Comparison of ENCODE assay signal across 15 cellular contexts in the genomic region with DNA sequence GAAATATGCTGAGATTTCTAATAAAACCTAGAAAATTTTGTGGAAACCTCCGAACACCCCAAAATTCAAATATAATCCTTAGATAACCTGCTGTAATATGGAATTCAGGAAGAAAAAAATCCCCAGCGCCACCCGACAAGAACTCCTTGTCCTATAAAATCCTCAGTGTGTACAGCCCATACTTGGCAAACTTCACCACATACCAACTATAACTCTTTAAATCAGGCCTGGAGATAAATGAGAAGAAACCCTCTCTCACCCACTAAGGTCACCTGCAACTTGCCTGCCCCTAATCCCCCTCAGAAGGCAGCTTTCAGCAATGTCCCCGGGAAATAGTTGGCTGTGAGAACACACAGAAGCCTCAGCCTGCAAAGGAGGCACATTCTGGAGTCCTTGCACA.
DNase-seq lines count a peak whose midpoint lies in the region; ATAC-seq and TF ChIP-seq lines count a peak whose summit lies in the region.
"Had no signal": no experiment of that assay in that cellular context is flagged by ENCODE, and none has a peak within 500 bp of the region (broad histone marks: within the 10 kb centered on the region; RNA-seq: fewer than 3 reads in every experiment).

No MANE protein-coding gene starts in this region.

- TF ChIP-seq POLR2A in uterus (IDR thresholded peaks at IDR 0.05) = no peak

- H3K9me3 ChIP-seq in left ventricle myocardium inferior (replicated peaks) = no peaks in the 10 kb centered on the region
- H3K9me3 ChIP-seq in neutrophil = no peaks in the 10 kb centered on the region
- H3K9me3 ChIP-seq in uterus = no peaks in the 10 kb centered on the region
- H3K9me3 ChIP-seq: Caco-2, colonic mucosa had no signal

- H3K4me1 ChIP-seq in left ventricle myocardium inferior (peaks cover 50% of the 10 kb centered on the region), neutrophil (ENCODE audit: control insufficient read depth in 1 of 2, insufficient read depth in 1 of 2, low read depth in 1 of 2, low read length in 1 of 2) (peaks cover 10 to 14% of the 10 kb centered on the region in 2 experiments), uterus (no peaks in the 10 kb centered on the region)
- H3K4me1 ChIP-seq: Caco-2, colonic mucosa had no signal

- no peaks in the 10 kb centered on the region for H3K36me3 Mint-ChIP-seq in endothelial cell (ENCODE audit: low read depth, unreplicated experiment)
- H3K36me3 Mint-ChIP-seq: stimulated activated naive B cell treated with anti-CD40 and anti-IgM and Interleukin-4, amounts not matched to agents 10 μg/mL and 1 μg/mL and 100 μg/mL, for 72 hours had no signal

- H3K27ac Mint-ChIP-seq in endothelial cell (ENCODE audit: unreplicated experiment) = peak overlapping the region; percentile 32
- H3K27ac Mint-ChIP-seq: activated T-cell treated with anti-CD3 and anti-CD28 coated beads, Interleukin-2, amount 50 U/mL, for 72 hours; stimulated activated naive B cell treated with anti-CD40 and anti-IgM and Interleukin-4, amounts not matched to agents 10 μg/mL and 1 μg/mL and 100 μg/mL, for 72 hours had no signal

- H3K4me3 Mint-ChIP-seq in endothelial cell (ENCODE audit: unreplicated experiment) = no peak overlapping the region
- H3K4me3 Mint-ChIP-seq: activated T-cell treated with anti-CD3 and anti-CD28 coated beads, Interleukin-2, amount 50 U/mL, for 72 hours; stimulated activated naive B cell treated with anti-CD40 and anti-IgM and Interleukin-4, amounts not matched to agents 10 μg/mL and 1 μg/mL and 100 μg/mL, for 72 hours had no signal

- H3K4me1 Mint-ChIP-seq in endothelial cell (ENCODE audit: unreplicated experiment) = peaks cover 16% of the 10 kb centered on the region
- H3K4me1 Mint-ChIP-seq: stimulated activated naive B cell treated with anti-CD40 and anti-IgM and Interleukin-4, amounts not matched to agents 10 μg/mL and 1 μg/mL and 100 μg/mL, for 72 hours had no signal

- no peaks in the 10 kb centered on the region for H3K9me3 Mint-ChIP-seq in endothelial cell (ENCODE audit: unreplicated experiment)
- H3K9me3 Mint-ChIP-seq: activated T-cell treated with anti-CD3 and anti-CD28 coated beads, Interleukin-2, amount 50 U/mL, for 72 hours; stimulated activated naive B cell treated with anti-CD40 and anti-IgM and Interleukin-4, amounts not matched to agents 10 μg/mL and 1 μg/mL and 100 μg/mL, for 72 hours had no signal

- H3K36me3 ChIP-seq in left ventricle myocardium inferior (no peaks in the 10 kb centered on the region), neutrophil (no peaks in the 10 kb centered on the region), uterus (no peaks in the 10 kb centered on the region)
- H3K36me3 ChIP-seq: colonic mucosa had no signal

- intact Hi-C loops in left ventricle myocardium inferior (cut with micrococcal nuclease) (no loop called here), cardiac septum (cut with DNase I) (no loop called here), uterus (cut with DNase I; ENCODE audit: low total_unique reads) (no loop called here)

- ATAC-seq in HG02759 (IDR thresholded peaks at IDR 0.05; ENCODE audit: unreplicated experiment) = no peak
- ATAC-seq: activated T-cell treated with anti-CD3 and anti-CD28 coated beads, Interleukin-2, amount 50 U/mL, for 72 hours; stimulated activated naive B cell treated with anti-CD40 and anti-IgM and Interleukin-4, amounts not matched to agents 10 μg/mL and 1 μg/mL and 100 μg/mL, for 72 hours had no signal

- no peak for TF ChIP-seq CTCF in left ventricle myocardium inferior (IDR thresholded peaks at IDR 0.05; ENCODE audit: borderline replicate concordance)
- no peak for TF ChIP-seq CTCF in endothelial cell (IDR thresholded peaks at IDR 0.05; ENCODE audit: unreplicated experiment)
- no peak for TF ChIP-seq CTCF in neutrophil (IDR thresholded peaks at IDR 0.05)
- no peak for TF ChIP-seq CTCF in uterus (IDR thresholded peaks at IDR 0.05)

- H3K27me3 ChIP-seq in left ventricle myocardium inferior (ENCODE audit: low read depth) (no peaks in the 10 kb centered on the region), neutrophil (no peaks in the 10 kb centered on the region), uterus (no peaks in the 10 kb centered on the region)
- H3K27me3 ChIP-seq: colonic mucosa had no signal

- H3K27ac ChIP-seq in left ventricle myocardium inferior (replicated peaks) (peak overlapping the region; percentile 67), neutrophil (peak overlapping the region; percentile 32), uterus (peak overlapping the region; percentile 52 to 70)
- H3K27ac ChIP-seq: colonic mucosa had no signal

- H3K27me3 Mint-ChIP-seq in endothelial cell (ENCODE audit: unreplicated experiment) = no peaks in the 10 kb centered on the region

- DNase-seq in left ventricle myocardium inferior = no peak
- DNase-seq in cardiac septum (ENCODE audit: low spot score) = no peak
- no peak for DNase-seq in endothelial cell (ENCODE audit: low spot score)
- no peak for DNase-seq in uterus
- no peak for DNase-seq in DMS 273 (lab: John Stamatoyannopoulos, UW; ENCODE audit: unreplicated experiment)
- DNase-seq in NCI-H345 treated with DMSO at 0.1 percent for 48 hours (lab: John Stamatoyannopoulos, UW; ENCODE audit: unreplicated experiment) = no peak
- DNase-seq: activated CD4-positive, alpha-beta T cell treated with anti-CD3 and anti-CD28 coated beads, Interleukin-2, amount 50 U/mL, for 4 hours; activated T-cell treated with anti-CD3 and anti-CD28 coated beads, Interleukin-2, amount 50 U/mL, for 72 hours; Caco-2; colonic mucosa; NCI-H2029 treated with DMSO at 0.1 percent for 48 hours; NCI-H774; stimulated activated naive B cell treated with anti-CD40 and anti-IgM and Interleukin-4, amounts not matched to agents 10 μg/mL and 1 μg/mL and 100 μg/mL, for 72 hours had no signal

- H3K4me3 ChIP-seq in left ventricle myocardium inferior (no peak overlapping the region), neutrophil (ENCODE audit: low read depth in 1 of 2, low read length in 1 of 2) (no peak overlapping the region), uterus (no peak overlapping the region)
- H3K4me3 ChIP-seq: colonic mucosa had no signal
